ENCODE assay signal across 10 cellular contexts in the genomic region with DNA sequence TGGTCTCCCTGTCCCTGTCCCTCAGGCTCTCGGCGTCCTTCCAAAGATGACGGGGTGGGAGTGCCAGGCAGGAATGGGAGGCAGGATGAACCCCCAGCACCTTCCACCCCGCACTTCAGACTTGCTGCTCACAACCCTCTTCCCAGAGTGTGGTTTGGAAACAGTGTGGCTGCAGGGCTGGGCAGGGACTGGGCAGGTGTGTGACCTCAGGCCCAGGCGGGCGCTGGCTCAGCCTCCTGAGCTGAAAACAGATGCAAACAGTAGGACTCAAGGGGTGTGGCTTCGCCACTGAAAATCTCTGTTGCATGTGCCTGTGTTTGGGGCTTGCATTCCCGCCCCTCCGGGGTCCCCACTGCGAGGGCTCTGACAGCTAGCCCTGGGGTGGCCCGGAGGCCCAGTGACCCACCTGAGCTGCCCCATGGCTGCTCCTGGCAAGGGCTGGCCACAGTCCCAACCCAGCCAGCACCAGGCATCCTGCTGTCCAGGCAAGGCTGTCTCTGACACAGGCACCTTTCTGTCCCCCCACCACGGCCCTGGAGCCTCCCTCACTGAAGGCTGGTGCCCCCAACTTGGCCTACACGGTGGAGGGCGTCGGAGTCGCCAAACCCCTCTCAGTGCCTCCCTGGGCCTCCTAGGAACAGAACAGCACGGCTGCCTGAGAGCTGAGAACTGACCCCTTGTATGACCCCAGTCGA.
"Had no signal": no experiment of that assay in that cellular context is flagged by ENCODE, and none has a peak within 500 bp of the region (broad histone marks: within the 10 kb centered on the region; RNA-seq: fewer than 3 reads in every experiment).

No MANE protein-coding gene starts in this region.

- H3K27ac ChIP-seq: dorsolateral prefrontal cortex, parathyroid adenoma, transverse colon had no signal

- H3K9me3 ChIP-seq: breast epithelium, transverse colon had no signal

- H3K36me3 ChIP-seq: breast epithelium, transverse colon had no signal

- ATAC-seq: activated naive CD4-positive, alpha-beta T cell treated with anti-CD3 and anti-CD28 coated beads, Interleukin-2, amount 50 U/mL, for 72 hours had no signal

- H3K4me3 ChIP-seq: breast epithelium, dorsolateral prefrontal cortex, transverse colon had no signal

- H3K27me3 ChIP-seq: breast epithelium, dorsolateral prefrontal cortex, transverse colon had no signal

- H3K4me1 ChIP-seq: breast epithelium, parathyroid adenoma had no signal

- DNase-seq: activated CD4-positive, alpha-beta T cell treated with anti-CD3 and anti-CD28 coated beads, Interleukin-2, amount 50 U/mL, for 1 hour; activated CD4-positive, CD25-positive, alpha-beta regulatory T cell; hippocampal formation; stimulated activated CD4-positive, alpha-beta T cell treated with anti-CD3 and anti-CD28 coated beads, Interleukin-2, amount 100 ng/mL, for 24 hours; stimulated activated naive CD4-positive, alpha-beta T cell; transverse colon had no signal
